1 cellular context compared by ENCODE assay signal in genomic region chr2:174486614-174487535, GRCh38.
TF ChIP-seq lines count a peak whose summit lies in the region.

Gene GPR155 (minus strand): TSS chr2:174487029. CDS start chr2:174481956, 5,073 bp downstream.

TF ChIP-seq in K562, 482 proteins besides CTCF, POLR2A, EP300 and RAD21 (continued from another document and continues in another):
- TF ChIP-seq, protein P1, sequence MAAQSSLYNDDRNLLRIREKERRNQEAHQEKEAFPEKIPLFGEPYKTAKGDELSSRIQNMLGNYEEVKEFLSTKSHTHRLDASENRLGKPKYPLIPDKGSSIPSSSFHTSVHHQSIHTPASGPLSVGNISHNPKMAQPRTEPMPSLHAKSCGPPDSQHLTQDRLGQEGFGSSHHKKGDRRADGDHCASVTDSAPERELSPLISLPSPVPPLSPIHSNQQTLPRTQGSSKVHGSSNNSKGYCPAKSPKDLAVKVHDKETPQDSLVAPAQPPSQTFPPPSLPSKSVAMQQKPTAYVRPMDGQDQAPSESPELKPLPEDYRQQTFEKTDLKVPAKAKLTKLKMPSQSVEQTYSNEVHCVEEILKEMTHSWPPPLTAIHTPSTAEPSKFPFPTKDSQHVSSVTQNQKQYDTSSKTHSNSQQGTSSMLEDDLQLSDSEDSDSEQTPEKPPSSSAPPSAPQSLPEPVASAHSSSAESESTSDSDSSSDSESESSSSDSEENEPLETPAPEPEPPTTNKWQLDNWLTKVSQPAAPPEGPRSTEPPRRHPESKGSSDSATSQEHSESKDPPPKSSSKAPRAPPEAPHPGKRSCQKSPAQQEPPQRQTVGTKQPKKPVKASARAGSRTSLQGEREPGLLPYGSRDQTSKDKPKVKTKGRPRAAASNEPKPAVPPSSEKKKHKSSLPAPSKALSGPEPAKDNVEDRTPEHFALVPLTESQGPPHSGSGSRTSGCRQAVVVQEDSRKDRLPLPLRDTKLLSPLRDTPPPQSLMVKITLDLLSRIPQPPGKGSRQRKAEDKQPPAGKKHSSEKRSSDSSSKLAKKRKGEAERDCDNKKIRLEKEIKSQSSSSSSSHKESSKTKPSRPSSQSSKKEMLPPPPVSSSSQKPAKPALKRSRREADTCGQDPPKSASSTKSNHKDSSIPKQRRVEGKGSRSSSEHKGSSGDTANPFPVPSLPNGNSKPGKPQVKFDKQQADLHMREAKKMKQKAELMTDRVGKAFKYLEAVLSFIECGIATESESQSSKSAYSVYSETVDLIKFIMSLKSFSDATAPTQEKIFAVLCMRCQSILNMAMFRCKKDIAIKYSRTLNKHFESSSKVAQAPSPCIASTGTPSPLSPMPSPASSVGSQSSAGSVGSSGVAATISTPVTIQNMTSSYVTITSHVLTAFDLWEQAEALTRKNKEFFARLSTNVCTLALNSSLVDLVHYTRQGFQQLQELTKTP (IDR thresholded peaks at IDR 0.05; ENCODE audit: low read depth in 1 of 2, partially characterized antibody in 2 of 2): peak in 1 of 2 experiments; percentile 65
- TF ChIP-seq TAF15 (IDR thresholded peaks at IDR 0.05; ENCODE audit: low read depth, low read length) (no peak), SIN3A (IDR thresholded peaks at IDR 0.05; ENCODE audit: borderline replicate concordance in 2 of 2, control insufficient read depth in 1 of 2, low read depth in 2 of 2, low read length in 2 of 2) (0 out of 4 replicates have a peak, but pooled peaks of 1 of the 2 experiments have one; percentile 33), CTBP1 (IDR thresholded peaks at IDR 0.05; ENCODE audit: borderline replicate concordance) (no peak), SP1 (CRISPR knock-in tag; IDR thresholded peaks at IDR 0.05) (peak; percentile 57; the same call in 1 of the 2 replicates), ATF7 (IDR thresholded peaks at IDR 0.05) (peak; percentile 56; the same call in 1 of the 2 replicates), ELF1 (tag; IDR thresholded peaks at IDR 0.05) (peak; percentile 86), PHF20 (IDR thresholded peaks at IDR 0.05; ENCODE audit: partially characterized antibody) (peak; percentile 22), ZNF395 (CRISPR knock-in tag; IDR thresholded peaks at IDR 0.05) (0 out of 2 replicates have a peak, but pooled peaks have one; percentile 13), POLR2H (tag; IDR thresholded peaks at IDR 0.05; ENCODE audit: low read depth) (peak; percentile 94), TAF9B (IDR thresholded peaks at IDR 0.05; ENCODE audit: partially characterized antibody) (peak; percentile 64), ELF4 (CRISPR knock-in tag; IDR thresholded peaks at IDR 0.05) (0 out of 2 replicates have a peak, but pooled peaks have one; percentile 72), U2AF1 (optimal IDR thresholded peaks at IDR 0.05; ENCODE audit: low read depth, low read length) (no peak), ATF1 (CRISPR knock-in tag; IDR thresholded peaks at IDR 0.05) (no peak), ATF1 (tag; IDR thresholded peaks at IDR 0.05) (peak; percentile 59), MGA (IDR thresholded peaks at IDR 0.05) (peak; percentile 86), ZNF232 (CRISPR knock-in tag; IDR thresholded peaks at IDR 0.05) (peak; percentile 50; the same call in 1 of the 2 replicates), CBX1 (IDR thresholded peaks at IDR 0.05; ENCODE audit: low read depth) (peak; percentile 51; the same call in 1 of the 2 replicates), E2F8 (IDR thresholded peaks at IDR 0.05; ENCODE audit: low read depth, partially characterized antibody) (peak; percentile 23), ZNF764 (CRISPR knock-in tag; IDR thresholded peaks at IDR 0.05; ENCODE audit: low read depth) (no peak), NR2C1 (IDR thresholded peaks at IDR 0.05) (no peak), NR2C1 (tag; IDR thresholded peaks at IDR 0.05) (0 out of 2 replicates have a peak, but pooled peaks have one; percentile 20)
- TF ChIP-seq, protein P2, sequence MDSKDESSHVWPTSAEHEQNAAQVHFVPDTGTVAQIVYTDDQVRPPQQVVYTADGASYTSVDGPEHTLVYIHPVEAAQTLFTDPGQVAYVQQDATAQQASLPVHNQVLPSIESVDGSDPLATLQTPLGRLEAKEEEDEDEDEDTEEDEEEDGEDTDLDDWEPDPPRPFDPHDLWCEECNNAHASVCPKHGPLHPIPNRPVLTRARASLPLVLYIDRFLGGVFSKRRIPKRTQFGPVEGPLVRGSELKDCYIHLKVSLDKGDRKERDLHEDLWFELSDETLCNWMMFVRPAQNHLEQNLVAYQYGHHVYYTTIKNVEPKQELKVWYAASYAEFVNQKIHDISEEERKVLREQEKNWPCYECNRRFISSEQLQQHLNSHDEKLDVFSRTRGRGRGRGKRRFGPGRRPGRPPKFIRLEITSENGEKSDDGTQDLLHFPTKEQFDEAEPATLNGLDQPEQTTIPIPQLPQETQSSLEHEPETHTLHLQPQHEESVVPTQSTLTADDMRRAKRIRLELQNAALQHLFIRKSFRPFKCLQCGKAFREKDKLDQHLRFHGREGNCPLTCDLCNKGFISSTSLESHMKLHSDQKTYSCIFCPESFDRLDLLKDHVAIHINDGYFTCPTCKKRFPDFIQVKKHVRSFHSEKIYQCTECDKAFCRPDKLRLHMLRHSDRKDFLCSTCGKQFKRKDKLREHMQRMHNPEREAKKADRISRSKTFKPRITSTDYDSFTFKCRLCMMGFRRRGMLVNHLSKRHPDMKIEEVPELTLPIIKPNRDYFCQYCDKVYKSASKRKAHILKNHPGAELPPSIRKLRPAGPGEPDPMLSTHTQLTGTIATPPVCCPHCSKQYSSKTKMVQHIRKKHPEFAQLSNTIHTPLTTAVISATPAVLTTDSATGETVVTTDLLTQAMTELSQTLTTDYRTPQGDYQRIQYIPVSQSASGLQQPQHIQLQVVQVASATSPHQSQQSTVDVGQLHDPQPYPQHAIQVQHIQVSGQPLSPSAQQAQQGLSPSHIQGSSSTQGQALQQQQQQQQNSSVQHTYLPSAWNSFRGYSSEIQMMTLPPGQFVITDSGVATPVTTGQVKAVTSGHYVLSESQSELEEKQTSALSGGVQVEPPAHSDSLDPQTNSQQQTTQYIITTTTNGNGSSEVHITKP (IDR thresholded peaks at IDR 0.05; ENCODE audit: partially characterized antibody): peak; percentile 74
- TF ChIP-seq, protein P3, sequence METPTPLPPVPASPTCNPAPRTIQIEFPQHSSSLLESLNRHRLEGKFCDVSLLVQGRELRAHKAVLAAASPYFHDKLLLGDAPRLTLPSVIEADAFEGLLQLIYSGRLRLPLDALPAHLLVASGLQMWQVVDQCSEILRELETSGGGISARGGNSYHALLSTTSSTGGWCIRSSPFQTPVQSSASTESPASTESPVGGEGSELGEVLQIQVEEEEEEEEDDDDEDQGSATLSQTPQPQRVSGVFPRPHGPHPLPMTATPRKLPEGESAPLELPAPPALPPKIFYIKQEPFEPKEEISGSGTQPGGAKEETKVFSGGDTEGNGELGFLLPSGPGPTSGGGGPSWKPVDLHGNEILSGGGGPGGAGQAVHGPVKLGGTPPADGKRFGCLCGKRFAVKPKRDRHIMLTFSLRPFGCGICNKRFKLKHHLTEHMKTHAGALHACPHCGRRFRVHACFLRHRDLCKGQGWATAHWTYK (CRISPR knock-in tag; IDR thresholded peaks at IDR 0.05): peak; percentile 64; the same call in 1 of the 2 replicates
- TF ChIP-seq, protein P4, sequence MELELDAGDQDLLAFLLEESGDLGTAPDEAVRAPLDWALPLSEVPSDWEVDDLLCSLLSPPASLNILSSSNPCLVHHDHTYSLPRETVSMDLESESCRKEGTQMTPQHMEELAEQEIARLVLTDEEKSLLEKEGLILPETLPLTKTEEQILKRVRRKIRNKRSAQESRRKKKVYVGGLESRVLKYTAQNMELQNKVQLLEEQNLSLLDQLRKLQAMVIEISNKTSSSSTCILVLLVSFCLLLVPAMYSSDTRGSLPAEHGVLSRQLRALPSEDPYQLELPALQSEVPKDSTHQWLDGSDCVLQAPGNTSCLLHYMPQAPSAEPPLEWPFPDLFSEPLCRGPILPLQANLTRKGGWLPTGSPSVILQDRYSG (tag; conservative IDR thresholded peaks at IDR 0.05; ENCODE audit: low read depth): 0 out of 2 replicates have a peak, but pooled peaks have one; percentile 51
